In the genomic region with DNA sequence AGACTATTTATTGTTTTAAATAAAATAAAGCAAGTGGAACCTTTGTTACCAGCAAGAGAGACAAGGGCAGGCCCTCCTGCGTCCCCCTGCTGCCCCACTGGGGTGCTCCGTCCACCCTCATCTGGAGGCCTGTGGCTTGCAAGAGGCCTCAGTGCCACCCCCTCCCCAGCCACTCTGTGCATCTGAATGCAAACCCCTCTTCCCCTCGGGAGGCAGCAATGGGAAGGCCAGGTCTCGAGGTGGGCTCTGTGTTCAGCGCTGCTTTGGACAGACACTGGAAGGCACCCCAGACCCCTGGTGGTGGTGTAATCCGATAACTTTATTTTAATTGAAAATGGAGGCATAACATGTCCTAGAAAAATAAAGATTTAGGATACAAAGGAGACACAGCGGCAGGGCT, we compare ENCODE assay signal across 1 cellular context.
TF ChIP-seq lines count a peak whose summit lies in the region.

No MANE protein-coding gene starts in this region.

TF ChIP-seq in H1, 55 proteins besides CTCF, POLR2A, EP300 and RAD21:
- no peak for TF ChIP-seq RNF2 (IDR thresholded peaks at IDR 0.05; ENCODE audit: borderline replicate concordance, low read depth, low read length, missing control alignments, poor library complexity, severe bottlenecking)
- TF ChIP-seq NANOG (IDR thresholded peaks at IDR 0.05; ENCODE audit: insufficient read depth, low read depth, low read length, poor library complexity, severe bottlenecking), result no peak
- no peak for TF ChIP-seq SP1 (IDR thresholded peaks at IDR 0.05; ENCODE audit: low read depth, low read length)
- no peak for TF ChIP-seq SIN3A (conservative IDR thresholded peaks at IDR 0.05 in 1 of 2, IDR thresholded peaks at IDR 0.05 in 1 of 2; ENCODE audit: low read depth in 1 of 2, low read length in 2 of 2)
- TF ChIP-seq, protein P1, sequence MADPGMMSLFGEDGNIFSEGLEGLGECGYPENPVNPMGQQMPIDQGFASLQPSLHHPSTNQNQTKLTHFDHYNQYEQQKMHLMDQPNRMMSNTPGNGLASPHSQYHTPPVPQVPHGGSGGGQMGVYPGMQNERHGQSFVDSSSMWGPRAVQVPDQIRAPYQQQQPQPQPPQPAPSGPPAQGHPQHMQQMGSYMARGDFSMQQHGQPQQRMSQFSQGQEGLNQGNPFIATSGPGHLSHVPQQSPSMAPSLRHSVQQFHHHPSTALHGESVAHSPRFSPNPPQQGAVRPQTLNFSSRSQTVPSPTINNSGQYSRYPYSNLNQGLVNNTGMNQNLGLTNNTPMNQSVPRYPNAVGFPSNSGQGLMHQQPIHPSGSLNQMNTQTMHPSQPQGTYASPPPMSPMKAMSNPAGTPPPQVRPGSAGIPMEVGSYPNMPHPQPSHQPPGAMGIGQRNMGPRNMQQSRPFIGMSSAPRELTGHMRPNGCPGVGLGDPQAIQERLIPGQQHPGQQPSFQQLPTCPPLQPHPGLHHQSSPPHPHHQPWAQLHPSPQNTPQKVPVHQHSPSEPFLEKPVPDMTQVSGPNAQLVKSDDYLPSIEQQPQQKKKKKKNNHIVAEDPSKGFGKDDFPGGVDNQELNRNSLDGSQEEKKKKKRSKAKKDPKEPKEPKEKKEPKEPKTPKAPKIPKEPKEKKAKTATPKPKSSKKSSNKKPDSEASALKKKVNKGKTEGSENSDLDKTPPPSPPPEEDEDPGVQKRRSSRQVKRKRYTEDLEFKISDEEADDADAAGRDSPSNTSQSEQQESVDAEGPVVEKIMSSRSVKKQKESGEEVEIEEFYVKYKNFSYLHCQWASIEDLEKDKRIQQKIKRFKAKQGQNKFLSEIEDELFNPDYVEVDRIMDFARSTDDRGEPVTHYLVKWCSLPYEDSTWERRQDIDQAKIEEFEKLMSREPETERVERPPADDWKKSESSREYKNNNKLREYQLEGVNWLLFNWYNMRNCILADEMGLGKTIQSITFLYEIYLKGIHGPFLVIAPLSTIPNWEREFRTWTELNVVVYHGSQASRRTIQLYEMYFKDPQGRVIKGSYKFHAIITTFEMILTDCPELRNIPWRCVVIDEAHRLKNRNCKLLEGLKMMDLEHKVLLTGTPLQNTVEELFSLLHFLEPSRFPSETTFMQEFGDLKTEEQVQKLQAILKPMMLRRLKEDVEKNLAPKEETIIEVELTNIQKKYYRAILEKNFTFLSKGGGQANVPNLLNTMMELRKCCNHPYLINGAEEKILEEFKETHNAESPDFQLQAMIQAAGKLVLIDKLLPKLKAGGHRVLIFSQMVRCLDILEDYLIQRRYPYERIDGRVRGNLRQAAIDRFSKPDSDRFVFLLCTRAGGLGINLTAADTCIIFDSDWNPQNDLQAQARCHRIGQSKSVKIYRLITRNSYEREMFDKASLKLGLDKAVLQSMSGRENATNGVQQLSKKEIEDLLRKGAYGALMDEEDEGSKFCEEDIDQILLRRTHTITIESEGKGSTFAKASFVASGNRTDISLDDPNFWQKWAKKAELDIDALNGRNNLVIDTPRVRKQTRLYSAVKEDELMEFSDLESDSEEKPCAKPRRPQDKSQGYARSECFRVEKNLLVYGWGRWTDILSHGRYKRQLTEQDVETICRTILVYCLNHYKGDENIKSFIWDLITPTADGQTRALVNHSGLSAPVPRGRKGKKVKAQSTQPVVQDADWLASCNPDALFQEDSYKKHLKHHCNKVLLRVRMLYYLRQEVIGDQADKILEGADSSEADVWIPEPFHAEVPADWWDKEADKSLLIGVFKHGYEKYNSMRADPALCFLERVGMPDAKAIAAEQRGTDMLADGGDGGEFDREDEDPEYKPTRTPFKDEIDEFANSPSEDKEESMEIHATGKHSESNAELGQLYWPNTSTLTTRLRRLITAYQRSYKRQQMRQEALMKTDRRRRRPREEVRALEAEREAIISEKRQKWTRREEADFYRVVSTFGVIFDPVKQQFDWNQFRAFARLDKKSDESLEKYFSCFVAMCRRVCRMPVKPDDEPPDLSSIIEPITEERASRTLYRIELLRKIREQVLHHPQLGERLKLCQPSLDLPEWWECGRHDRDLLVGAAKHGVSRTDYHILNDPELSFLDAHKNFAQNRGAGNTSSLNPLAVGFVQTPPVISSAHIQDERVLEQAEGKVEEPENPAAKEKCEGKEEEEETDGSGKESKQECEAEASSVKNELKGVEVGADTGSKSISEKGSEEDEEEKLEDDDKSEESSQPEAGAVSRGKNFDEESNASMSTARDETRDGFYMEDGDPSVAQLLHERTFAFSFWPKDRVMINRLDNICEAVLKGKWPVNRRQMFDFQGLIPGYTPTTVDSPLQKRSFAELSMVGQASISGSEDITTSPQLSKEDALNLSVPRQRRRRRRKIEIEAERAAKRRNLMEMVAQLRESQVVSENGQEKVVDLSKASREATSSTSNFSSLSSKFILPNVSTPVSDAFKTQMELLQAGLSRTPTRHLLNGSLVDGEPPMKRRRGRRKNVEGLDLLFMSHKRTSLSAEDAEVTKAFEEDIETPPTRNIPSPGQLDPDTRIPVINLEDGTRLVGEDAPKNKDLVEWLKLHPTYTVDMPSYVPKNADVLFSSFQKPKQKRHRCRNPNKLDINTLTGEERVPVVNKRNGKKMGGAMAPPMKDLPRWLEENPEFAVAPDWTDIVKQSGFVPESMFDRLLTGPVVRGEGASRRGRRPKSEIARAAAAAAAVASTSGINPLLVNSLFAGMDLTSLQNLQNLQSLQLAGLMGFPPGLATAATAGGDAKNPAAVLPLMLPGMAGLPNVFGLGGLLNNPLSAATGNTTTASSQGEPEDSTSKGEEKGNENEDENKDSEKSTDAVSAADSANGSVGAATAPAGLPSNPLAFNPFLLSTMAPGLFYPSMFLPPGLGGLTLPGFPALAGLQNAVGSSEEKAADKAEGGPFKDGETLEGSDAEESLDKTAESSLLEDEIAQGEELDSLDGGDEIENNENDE (IDR thresholded peaks at IDR 0.05; ENCODE audit: insufficient replicate concordance, low read length), result no peak
- TF ChIP-seq ZNF274 (IDR thresholded peaks at IDR 0.05; ENCODE audit: borderline replicate concordance, extremely low read depth, low read length), result no peak
- no peak for TF ChIP-seq GABPA (IDR thresholded peaks at IDR 0.05; ENCODE audit: borderline replicate concordance, insufficient read depth, low read length)
- no peak for TF ChIP-seq FOSL1 (IDR thresholded peaks at IDR 0.05; ENCODE audit: insufficient read depth, low read depth, low read length)
- no peak for TF ChIP-seq SIRT6 (IDR thresholded peaks at IDR 0.05; ENCODE audit: low read length)
- no peak for TF ChIP-seq SUZ12 (IDR thresholded peaks at IDR 0.05; ENCODE audit: low read length)
- no peak for TF ChIP-seq RBBP5 (IDR thresholded peaks at IDR 0.05; ENCODE audit: borderline replicate concordance, low read depth, low read length)
- TF ChIP-seq MAFK (IDR thresholded peaks at IDR 0.05; ENCODE audit: low read depth, low read length), result no peak
